Comparison of ENCODE assay signal across 8 cellular contexts in genomic region chr17:64320613-64321553, GRCh38. TPM values are rescaled to one million over a fixed set of nuclear protein-coding genes. Genes with fewer than 3 reads are reported as not detected.
A peak's percentile ranks its signal among the peaks of the same experiment; 100 is the strongest.
DNase-seq lines count a peak whose midpoint lies in the region; ATAC-seq and TF ChIP-seq lines count a peak whose summit lies in the region.

No MANE protein-coding gene starts in this region.

- H3K4me3 ChIP-seq in Panc1 (ENCODE audit: low read depth in 2 of 2, low read length in 2 of 2) = peak overlapping the region in 1 of 2 experiments; percentile 34; a peak in 2 of 4 replicates
- H3K4me3 ChIP-seq in fibroblast of pulmonary artery (replicated peaks; ENCODE audit: low read depth, low read length) = no peak overlapping the region
- H3K4me3 ChIP-seq in thyroid gland (replicated peaks in 1 of 3) = no peak overlapping the region

- POLR2A ChIA-PET in Panc1 (lab: Charles Lee) = no interaction called here

- H3K27ac ChIP-seq in Panc1 (ENCODE audit: low read length) = no peak overlapping the region
- H3K27ac ChIP-seq in thyroid gland = peak overlapping the region in 1 of 3 donors; percentile 26

- H3K27me3 ChIP-seq in Panc1 (ENCODE audit: control insufficient read depth, insufficient read depth, low read length) = no peaks in the 10 kb centered on the region
- H3K27me3 ChIP-seq in thyroid gland = no peaks in the 10 kb centered on the region

- H3K36me3 Mint-ChIP-seq in activated T-cell treated with anti-CD3 and anti-CD28 coated beads, Interleukin-2, amount 50 U/mL, for 72 hours (ENCODE audit: insufficient read depth in 2 of 2) = no peaks in the 10 kb centered on the region

- no peaks in the 10 kb centered on the region for H3K4me1 ChIP-seq in Panc1 (ENCODE audit: control insufficient read depth, insufficient read depth, low read length)
- peaks cover under 1 to 29% of the 10 kb centered on the region in 2 donors for H3K4me1 ChIP-seq in thyroid gland

- DNase-seq in DMS114 treated with DMSO at 0.1 percent for 48 hours (lab: John Stamatoyannopoulos, UW; ENCODE audit: unreplicated experiment) (peak; percentile 56), LHCN-M2 (ENCODE audit: low read depth) (peak; percentile 88), Panc1 (ENCODE audit: low read depth, low spot score) (peak; percentile 32), fibroblast of pulmonary artery (ENCODE audit: low read depth) (peak; percentile 92), non-pigmented ciliary epithelial cell (ENCODE audit: low read depth) (peak; percentile 36), thyroid gland (peak; percentile 61 to 66)
- peak; percentile 47 to 60 for DNase-seq in activated T-cell treated with anti-CD3 and anti-CD28 coated beads, Interleukin-2, amount 50 U/mL, for 72 hours

- TF ChIP-seq CTCF in Panc1 (IDR thresholded peaks at IDR 0.05) (peak; percentile 82), fibroblast of pulmonary artery (IDR thresholded peaks at IDR 0.05; ENCODE audit: low read length, missing control alignments) (peak; percentile 75), thyroid gland (IDR thresholded peaks at IDR 0.05) (peak; percentile 63 to 86 (median 77))

- no peak for TF ChIP-seq POLR2A in thyroid gland (IDR thresholded peaks at IDR 0.05)

- intact Hi-C loops in Panc1 (cut with micrococcal nuclease; ENCODE audit: unreplicated experiment) = loop anchor here (1.0 kb wide), 1 partner anchor 97 kb away; no protein-coding TSS in a partner anchor
- intact Hi-C loops in thyroid gland (cut with DNase I) = loop anchor here (5.0 kb wide), 1 partner anchor 91 kb away; no protein-coding TSS in a partner anchor

- H3K27me3 Mint-ChIP-seq in activated T-cell treated with anti-CD3 and anti-CD28 coated beads, Interleukin-2, amount 50 U/mL, for 72 hours (ENCODE audit: low read depth) = peaks cover 12% of the 10 kb centered on the region

- in situ Hi-C loops in Panc1 (cut with HindIII; ENCODE audit: low pct_unique_long_range_greater_than_20kb, low sequenced_read_pairs) = no loop called here

- CTCF ChIA-PET in Panc1 (lab: Charles Lee) = interaction anchor here (0.5 to 1.1 kb wide), 5 partner anchors 19 to 313 kb away, joined by 3 to 8 read pairs (median 6); no protein-coding TSS in a partner anchor

- no TSS peak for BruUV-seq in Panc1 (replicated peaks; lab: Mats Ljungman, UMichigan)

- no peak overlapping the region for H3K27ac Mint-ChIP-seq in activated T-cell treated with anti-CD3 and anti-CD28 coated beads, Interleukin-2, amount 50 U/mL, for 72 hours

- ATAC-seq in Panc1 (peak; percentile 92), HG02798 (IDR thresholded peaks at IDR 0.05; ENCODE audit: poor library complexity, unreplicated experiment) (no peak)
- ATAC-seq in activated T-cell treated with anti-CD3 and anti-CD28 coated beads, Interleukin-2, amount 50 U/mL, for 72 hours (replicated peaks in 1 of 2) = peak; percentile 37 to 60

- H3K4me3 Mint-ChIP-seq in activated T-cell treated with anti-CD3 and anti-CD28 coated beads, Interleukin-2, amount 50 U/mL, for 72 hours = peak overlapping the region; percentile 41 to 46

- H3K36me3 ChIP-seq in Panc1 (ENCODE audit: control insufficient read depth, insufficient read depth, low read length) = no peaks in the 10 kb centered on the region
- H3K36me3 ChIP-seq in thyroid gland = no peaks in the 10 kb centered on the region

- no peaks in the 10 kb centered on the region for H3K9me3 Mint-ChIP-seq in activated T-cell treated with anti-CD3 and anti-CD28 coated beads, Interleukin-2, amount 50 U/mL, for 72 hours

- peaks cover 8% of the 10 kb centered on the region for H3K4me1 Mint-ChIP-seq in activated T-cell treated with anti-CD3 and anti-CD28 coated beads, Interleukin-2, amount 50 U/mL, for 72 hours (ENCODE audit: low read depth)

- 38 to 45% methylated on average over 27 to 28 of the region's 28 CpGs for WGBS in thyroid gland, 2 donors

- H3K9me3 ChIP-seq in Panc1 (ENCODE audit: control insufficient read depth, insufficient read depth, low read depth, low read length) (no peaks in the 10 kb centered on the region), thyroid gland (no peaks in the 10 kb centered on the region)

RNA-seq across cellular contexts. Expression of gene TEX2, which starts 57.8 kb away (rescaled TPM):
- total RNA-seq in LHCN-M2 (2014; rRNA removed) (28.4 and 35.1 TPM in 2 replicates), Panc1 (2021; ENCODE audit: unreplicated experiment) (20.1 TPM), thyroid gland (100 to 1,000 TPM in 1 of 4 donors, 10 to 100 TPM in 3; 63.9 to 101 (median 71.7) TPM)
- polyA plus RNA-seq in LHCN-M2 (2012) = 14.7 TPM
- polyA plus RNA-seq in Panc1 (2012; ENCODE audit: insufficient read length) = 10.8 TPM
- 10 to 100 TPM; 10.5 to 15.7 TPM for total RNA-seq in activated T-cell treated with anti-CD3 and anti-CD28 coated beads, Interleukin-2, amount 50 U/mL, for 72 hours

Comparison
In these comparisons a context has a peak if more than half of its experiments do, and no peak if none do; other contexts are left out.
1. DNase-seq: peak in every context shown above with its lines; median percentile 92 in fibroblast of pulmonary artery; 88 in LHCN-M2; 64 in thyroid gland; 56 in DMS114 treated with DMSO at 0.1 percent for 48 hours; 54 in activated T-cell treated with anti-CD3 and anti-CD28 coated beads, Interleukin-2, amount 50 U/mL, for 72 hours; 36 in non-pigmented ciliary epithelial cell; 32 in Panc1.